ENCODE assay signal across 20 cellular contexts in the genomic region with DNA sequence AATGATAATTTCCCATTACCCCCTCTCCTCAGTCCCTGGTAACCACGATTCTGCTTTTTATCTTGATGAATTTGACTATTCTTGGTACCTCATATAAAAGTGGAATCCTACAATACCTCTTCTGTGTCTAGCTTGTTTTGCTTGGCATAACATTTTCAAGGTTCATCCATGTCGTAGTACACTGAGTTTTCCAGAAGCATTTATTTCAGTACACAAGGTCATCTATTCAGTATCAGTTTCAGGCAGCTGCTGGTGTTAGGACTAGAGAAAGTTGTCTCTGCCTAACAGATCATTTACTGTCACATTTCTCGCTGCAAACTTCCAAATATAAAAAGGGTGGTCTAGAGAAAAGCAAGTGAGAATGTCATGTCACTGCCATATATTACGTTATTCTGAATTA. TPM values are rescaled to one million over a fixed set of nuclear protein-coding genes. Genes with fewer than 3 reads are reported as not detected.
"Had no signal": no experiment of that assay in that cellular context is flagged by ENCODE, and none has a peak within 500 bp of the region (broad histone marks: within the 10 kb centered on the region; RNA-seq: fewer than 3 reads in every experiment).

No MANE protein-coding gene starts in this region.

- H3K27me3 Mint-ChIP-seq: type B pancreatic cell had no signal

- DNase-seq: activated gamma-delta T cell; foreskin melanocyte; hypothalamus; kidney; left lung; pancreas; sigmoid colon; stimulated activated CD4-positive, alpha-beta T cell treated with anti-CD3 and anti-CD28 coated beads, Interleukin-12 subunit alpha, Interleukin-12 subunit beta, amount 100 ng/mL, for 4 hours; stimulated activated CD4-positive, alpha-beta T cell treated with anti-CD3 and anti-CD28 coated beads, Interleukin-2, amount 100 ng/mL, for 24 hours; T-helper 1 cell; T-helper 9 cell had no signal

- H3K4me3 Mint-ChIP-seq: activated naive CD4-positive, alpha-beta T cell treated with anti-CD3 and anti-CD28 coated beads, Interleukin-2, amount 50 U/mL, for 24 hours; neural crest cell; stimulated activated naive CD8-positive, alpha-beta T cell treated with anti-CD3 and anti-CD28 coated beads, Interleukin-15, Interleukin-2, amounts not matched to agents 100 ng/mL and 50 ng/mL, for 24 hours; type B pancreatic cell had no signal

- H3K27ac ChIP-seq: epithelial cell of prostate, left lung, pancreas, sigmoid colon had no signal

- ATAC-seq: activated CD4-positive, CD25-positive, alpha-beta regulatory T cell treated with anti-CD3 and anti-CD28 coated beads, Interleukin-2, amount 50 U/mL, for 24 hours; left lung; pancreas had no signal

- H3K4me1 ChIP-seq: left lung, sigmoid colon had no signal

- H3K27ac Mint-ChIP-seq: activated naive CD4-positive, alpha-beta T cell treated with anti-CD3 and anti-CD28 coated beads, Interleukin-2, amount 50 U/mL, for 24 hours; stimulated activated naive CD8-positive, alpha-beta T cell treated with anti-CD3 and anti-CD28 coated beads, Interleukin-15, Interleukin-2, amounts not matched to agents 100 ng/mL and 50 ng/mL, for 24 hours; type B pancreatic cell had no signal

- H3K36me3 ChIP-seq: left lung, pancreas, sigmoid colon had no signal

- H3K27me3 ChIP-seq: left lung, pancreas, sigmoid colon had no signal

- H3K4me3 ChIP-seq: left lung, pancreas, sigmoid colon had no signal

- H3K9me3 ChIP-seq: left lung, pancreas, sigmoid colon had no signal

- H3K4me1 Mint-ChIP-seq: activated naive CD4-positive, alpha-beta T cell treated with anti-CD3 and anti-CD28 coated beads, Interleukin-2, amount 50 U/mL, for 24 hours; neural crest cell had no signal

RNA-seq across cellular contexts. Expression of gene CDK15, which starts 35.8 kb away (rescaled TPM):
- total RNA-seq: activated CD8-positive, alpha-beta memory T cell treated with anti-CD3 and anti-CD28 coated beads for 36 hours; dermis microvascular lymphatic vessel endothelial cell; lung microvascular endothelial cell; neural crest cell had no signal
